ENCODE assay signal across 27 cellular contexts in genomic region chr22:17342361-17342760, GRCh38. TPM values are rescaled to one million over a fixed set of nuclear protein-coding genes. Genes with fewer than 3 reads are reported as not detected.
"Had no signal": no experiment of that assay in that cellular context is flagged by ENCODE, and none has a peak within 500 bp of the region (broad histone marks: within the 10 kb centered on the region; RNA-seq: fewer than 3 reads in every experiment).

No MANE protein-coding gene starts in this region.

- H3K27ac ChIP-seq: esophagus squamous epithelium, gastroesophageal sphincter, left ventricle myocardium inferior, lower lobe of right lung, neutrophil, psoas muscle, right lobe of liver, spleen, stomach, thoracic aorta, transverse colon had no signal

- H3K27ac Mint-ChIP-seq: immature natural killer cell; memory B cell; mesothelial cell of epicardium; natural killer cell; stimulated activated naive B cell treated with anti-CD40 and anti-IgM and Interleukin-4, amounts not matched to agents 10 μg/mL and 1 μg/mL and 100 μg/mL, for 72 hours had no signal

- FAIRE-seq: colon, kidney had no signal

- H3K9me3 ChIP-seq: esophagus squamous epithelium, gastroesophageal sphincter, left ventricle myocardium inferior, lower lobe of right lung, neutrophil, psoas muscle, right lobe of liver, spleen, stomach, thoracic aorta, transverse colon had no signal

- H3K36me3 ChIP-seq: esophagus squamous epithelium, gastroesophageal sphincter, left ventricle myocardium inferior, lower lobe of right lung, neutrophil, right lobe of liver, spleen, stomach, thoracic aorta, transverse colon had no signal

- H3K9me3 Mint-ChIP-seq: immature natural killer cell; memory B cell; mesothelial cell of epicardium; natural killer cell; stimulated activated naive B cell treated with anti-CD40 and anti-IgM and Interleukin-4, amounts not matched to agents 10 μg/mL and 1 μg/mL and 100 μg/mL, for 72 hours had no signal

- DNase-seq: dermis blood vessel endothelial cell; esophagus squamous epithelium; foreskin fibroblast; glutamatergic neuron; immature natural killer cell; kidney; left cardiac atrium; left ventricle myocardium inferior; lower lobe of right lung; natural killer cell; psoas muscle; retina; right lobe of liver; spleen; stimulated activated CD4-positive, alpha-beta T cell treated with anti-CD3 and anti-CD28 coated beads, Interleukin-2, amount 100 ng/mL, for 24 hours; stimulated activated CD4-positive, alpha-beta T cell treated with anti-CD3 and anti-CD28 coated beads, Interleukin-4, amount 100 ng/mL, for 4 hours; stimulated activated naive B cell treated with anti-CD40 and anti-IgM and Interleukin-4, amounts not matched to agents 10 μg/mL and 1 μg/mL and 100 μg/mL, for 72 hours; stomach; substantia nigra; transverse colon had no signal

- H3K4me1 ChIP-seq: esophagus squamous epithelium, gastroesophageal sphincter, lower lobe of right lung, spleen, stomach, transverse colon had no signal

- H3K4me3 Mint-ChIP-seq: immature natural killer cell; memory B cell; mesothelial cell of epicardium; natural killer cell; stimulated activated naive B cell treated with anti-CD40 and anti-IgM and Interleukin-4, amounts not matched to agents 10 μg/mL and 1 μg/mL and 100 μg/mL, for 72 hours had no signal

- H3K27me3 ChIP-seq: right lobe of liver, transverse colon had no signal

- H3K4me3 ChIP-seq: esophagus squamous epithelium, gastroesophageal sphincter, left ventricle myocardium inferior, lower lobe of right lung, psoas muscle, right lobe of liver, spleen, stomach, thoracic aorta, transverse colon had no signal

- ATAC-seq: gastroesophageal sphincter; left cardiac atrium; lower lobe of right lung; natural killer cell; psoas muscle; right lobe of liver; stimulated activated naive B cell treated with anti-CD40 and anti-IgM and Interleukin-4, amounts not matched to agents 10 μg/mL and 1 μg/mL and 100 μg/mL, for 72 hours had no signal

- H3K27me3 Mint-ChIP-seq: memory B cell; stimulated activated naive B cell treated with anti-CD40 and anti-IgM and Interleukin-4, amounts not matched to agents 10 μg/mL and 1 μg/mL and 100 μg/mL, for 72 hours had no signal

- H3K4me1 Mint-ChIP-seq: immature natural killer cell; mesothelial cell of epicardium; natural killer cell; stimulated activated naive B cell treated with anti-CD40 and anti-IgM and Interleukin-4, amounts not matched to agents 10 μg/mL and 1 μg/mL and 100 μg/mL, for 72 hours had no signal

- H3K36me3 Mint-ChIP-seq: immature natural killer cell; memory B cell; mesothelial cell of epicardium; natural killer cell; stimulated activated naive B cell treated with anti-CD40 and anti-IgM and Interleukin-4, amounts not matched to agents 10 μg/mL and 1 μg/mL and 100 μg/mL, for 72 hours had no signal

RNA-seq across cellular contexts. Expression of gene CECR2, which starts 26.9 kb away (rescaled TPM):
- total RNA-seq: osteoblast had no signal
- polyA plus RNA-seq: immature natural killer cell had no signal
